Comparison of ENCODE assay signal across 9 cellular contexts in genomic region chr9:31210982-31211570, GRCh38.
A peak's percentile ranks its signal among the peaks of the same experiment; 100 is the strongest.
DNase-seq lines count a peak whose midpoint lies in the region; ATAC-seq and TF ChIP-seq lines count a peak whose summit lies in the region.
"Had no signal": no experiment of that assay in that cellular context is flagged by ENCODE, and none has a peak within 500 bp of the region (broad histone marks: within the 10 kb centered on the region; RNA-seq: fewer than 3 reads in every experiment).

No MANE protein-coding gene starts in this region.

- POLR2A ChIA-PET in WTC11 (lab: Charles Lee) = no interaction called here

- no peaks in the 10 kb centered on the region for H3K27me3 Mint-ChIP-seq in WTC11 (ENCODE audit: low read depth)
- H3K27me3 Mint-ChIP-seq: IgD-negative memory B cell had no signal

- H3K27ac ChIP-seq in substantia nigra (ENCODE audit: low read depth, low read length, poor library complexity, severe bottlenecking) = no peak overlapping the region

- DNase-seq in WTC11 (ENCODE audit: low spot score) (peak; percentile 24), posterior vena cava (ENCODE audit: low spot score) (peak; percentile 79), substantia nigra (lab: John Stamatoyannopoulos, UW) (no peak), dermis blood vessel endothelial cell (no peak), putamen (ENCODE audit: low spot score) (no peak)

- no peak overlapping the region for H3K4me3 Mint-ChIP-seq in WTC11

- H3K9me3 Mint-ChIP-seq in WTC11 = no peaks in the 10 kb centered on the region
- H3K9me3 Mint-ChIP-seq: IgD-negative memory B cell had no signal

- CTCF ChIA-PET in WTC11 (lab: Charles Lee) = no interaction called here

- no peaks in the 10 kb centered on the region for H3K4me1 Mint-ChIP-seq in WTC11

- intact Hi-C loops in posterior vena cava (cut with DNase I) = no loop called here

- H3K36me3 Mint-ChIP-seq in WTC11 = no peaks in the 10 kb centered on the region
- H3K36me3 Mint-ChIP-seq: IgD-negative memory B cell had no signal

- no peak for TF ChIP-seq CTCF in WTC11 (IDR thresholded peaks at IDR 0.05)

- ATAC-seq in GM18502 (IDR thresholded peaks at IDR 0.05; ENCODE audit: poor library complexity, unreplicated experiment) (peak; percentile 90), HG02588 (IDR thresholded peaks at IDR 0.05; ENCODE audit: unreplicated experiment) (peak; percentile 83), WTC11 (peak; percentile 44; the same call in 1 of the 2 replicates), GM18520 (IDR thresholded peaks at IDR 0.05; ENCODE audit: unreplicated experiment) (no peak)

- no peak overlapping the region for H3K27ac Mint-ChIP-seq in WTC11
- H3K27ac Mint-ChIP-seq: IgD-negative memory B cell had no signal

TF ChIP-seq in WTC11, 78 proteins besides CTCF, POLR2A, EP300 and RAD21 (continues in another document):
- TF ChIP-seq E2F1 (CRISPR knock-in tag; IDR thresholded peaks at IDR 0.05) (no peak), ZSCAN18 (CRISPR knock-in tag; IDR thresholded peaks at IDR 0.05) (no peak), OVOL2 (CRISPR knock-in tag; IDR thresholded peaks at IDR 0.05; ENCODE audit: borderline replicate concordance) (no peak), TCF7 (CRISPR knock-in tag; IDR thresholded peaks at IDR 0.05; ENCODE audit: low read depth) (no peak), ATF1 (CRISPR knock-in tag; IDR thresholded peaks at IDR 0.05) (no peak), CREB1 (CRISPR knock-in tag; IDR thresholded peaks at IDR 0.05) (no peak), IRF2 (CRISPR knock-in tag; IDR thresholded peaks at IDR 0.05; ENCODE audit: borderline replicate concordance, low read depth) (no peak), GTF2I (CRISPR knock-in tag; conservative IDR thresholded peaks at IDR 0.05) (no peak), SMAD3 (CRISPR knock-in tag; IDR thresholded peaks at IDR 0.05; ENCODE audit: borderline replicate concordance) (no peak), ZNF532 (CRISPR knock-in tag; IDR thresholded peaks at IDR 0.05; ENCODE audit: borderline replicate concordance) (no peak)
- TF ChIP-seq, protein P1, sequence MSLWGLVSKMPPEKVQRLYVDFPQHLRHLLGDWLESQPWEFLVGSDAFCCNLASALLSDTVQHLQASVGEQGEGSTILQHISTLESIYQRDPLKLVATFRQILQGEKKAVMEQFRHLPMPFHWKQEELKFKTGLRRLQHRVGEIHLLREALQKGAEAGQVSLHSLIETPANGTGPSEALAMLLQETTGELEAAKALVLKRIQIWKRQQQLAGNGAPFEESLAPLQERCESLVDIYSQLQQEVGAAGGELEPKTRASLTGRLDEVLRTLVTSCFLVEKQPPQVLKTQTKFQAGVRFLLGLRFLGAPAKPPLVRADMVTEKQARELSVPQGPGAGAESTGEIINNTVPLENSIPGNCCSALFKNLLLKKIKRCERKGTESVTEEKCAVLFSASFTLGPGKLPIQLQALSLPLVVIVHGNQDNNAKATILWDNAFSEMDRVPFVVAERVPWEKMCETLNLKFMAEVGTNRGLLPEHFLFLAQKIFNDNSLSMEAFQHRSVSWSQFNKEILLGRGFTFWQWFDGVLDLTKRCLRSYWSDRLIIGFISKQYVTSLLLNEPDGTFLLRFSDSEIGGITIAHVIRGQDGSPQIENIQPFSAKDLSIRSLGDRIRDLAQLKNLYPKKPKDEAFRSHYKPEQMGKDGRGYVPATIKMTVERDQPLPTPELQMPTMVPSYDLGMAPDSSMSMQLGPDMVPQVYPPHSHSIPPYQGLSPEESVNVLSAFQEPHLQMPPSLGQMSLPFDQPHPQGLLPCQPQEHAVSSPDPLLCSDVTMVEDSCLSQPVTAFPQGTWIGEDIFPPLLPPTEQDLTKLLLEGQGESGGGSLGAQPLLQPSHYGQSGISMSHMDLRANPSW (CRISPR knock-in tag; conservative IDR thresholded peaks at IDR 0.05; ENCODE audit: low read depth) = no peak
- TF ChIP-seq, protein P2, sequence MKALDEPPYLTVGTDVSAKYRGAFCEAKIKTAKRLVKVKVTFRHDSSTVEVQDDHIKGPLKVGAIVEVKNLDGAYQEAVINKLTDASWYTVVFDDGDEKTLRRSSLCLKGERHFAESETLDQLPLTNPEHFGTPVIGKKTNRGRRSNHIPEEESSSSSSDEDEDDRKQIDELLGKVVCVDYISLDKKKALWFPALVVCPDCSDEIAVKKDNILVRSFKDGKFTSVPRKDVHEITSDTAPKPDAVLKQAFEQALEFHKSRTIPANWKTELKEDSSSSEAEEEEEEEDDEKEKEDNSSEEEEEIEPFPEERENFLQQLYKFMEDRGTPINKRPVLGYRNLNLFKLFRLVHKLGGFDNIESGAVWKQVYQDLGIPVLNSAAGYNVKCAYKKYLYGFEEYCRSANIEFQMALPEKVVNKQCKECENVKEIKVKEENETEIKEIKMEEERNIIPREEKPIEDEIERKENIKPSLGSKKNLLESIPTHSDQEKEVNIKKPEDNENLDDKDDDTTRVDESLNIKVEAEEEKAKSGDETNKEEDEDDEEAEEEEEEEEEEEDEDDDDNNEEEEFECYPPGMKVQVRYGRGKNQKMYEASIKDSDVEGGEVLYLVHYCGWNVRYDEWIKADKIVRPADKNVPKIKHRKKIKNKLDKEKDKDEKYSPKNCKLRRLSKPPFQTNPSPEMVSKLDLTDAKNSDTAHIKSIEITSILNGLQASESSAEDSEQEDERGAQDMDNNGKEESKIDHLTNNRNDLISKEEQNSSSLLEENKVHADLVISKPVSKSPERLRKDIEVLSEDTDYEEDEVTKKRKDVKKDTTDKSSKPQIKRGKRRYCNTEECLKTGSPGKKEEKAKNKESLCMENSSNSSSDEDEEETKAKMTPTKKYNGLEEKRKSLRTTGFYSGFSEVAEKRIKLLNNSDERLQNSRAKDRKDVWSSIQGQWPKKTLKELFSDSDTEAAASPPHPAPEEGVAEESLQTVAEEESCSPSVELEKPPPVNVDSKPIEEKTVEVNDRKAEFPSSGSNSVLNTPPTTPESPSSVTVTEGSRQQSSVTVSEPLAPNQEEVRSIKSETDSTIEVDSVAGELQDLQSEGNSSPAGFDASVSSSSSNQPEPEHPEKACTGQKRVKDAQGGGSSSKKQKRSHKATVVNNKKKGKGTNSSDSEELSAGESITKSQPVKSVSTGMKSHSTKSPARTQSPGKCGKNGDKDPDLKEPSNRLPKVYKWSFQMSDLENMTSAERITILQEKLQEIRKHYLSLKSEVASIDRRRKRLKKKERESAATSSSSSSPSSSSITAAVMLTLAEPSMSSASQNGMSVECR (CRISPR knock-in tag; IDR thresholded peaks at IDR 0.05; ENCODE audit: borderline replicate concordance) = no peak

Comparison
In these comparisons a context has a peak if more than half of its experiments do, and no peak if none do; other contexts are left out.
1. DNase-seq: peak in WTC11 (single experiment) and posterior vena cava (single experiment); none in substantia nigra (0 of 49), dermis blood vessel endothelial cell (single experiment) and putamen (single experiment).